15 cellular contexts compared by ENCODE assay signal in genomic region chr2:190859347-190860297, GRCh38. TPM values are rescaled to one million over a fixed set of nuclear protein-coding genes. Genes with fewer than 3 reads are reported as not detected.
DNase-seq lines count a peak whose midpoint lies in the region; ATAC-seq and TF ChIP-seq lines count a peak whose summit lies in the region.
"Had no signal": no experiment of that assay in that cellular context is flagged by ENCODE, and none has a peak within 500 bp of the region (broad histone marks: within the 10 kb centered on the region; RNA-seq: fewer than 3 reads in every experiment).

No MANE protein-coding gene starts in this region.

- POLR2A ChIA-PET in T-cell (lab: Charles Lee): interaction anchor here (0.7 to 0.8 kb wide), 3 partner anchors 17 to 1086 kb away, joined by 3 to 6 read pairs (median 4); no protein-coding TSS in a partner anchor

- TF ChIP-seq CTCF in epithelial cell of proximal tubule (conservative IDR thresholded peaks at IDR 0.05; ENCODE audit: low read depth, low read length) (no peak), parathyroid adenoma (IDR thresholded peaks at IDR 0.05) (no peak)

- CTCF ChIA-PET in T-cell (lab: Charles Lee): interaction anchor here (0.5 to 1.2 kb wide), 3 partner anchors 8 to 849 kb away, joined by 3 to 8 read pairs (median 5); no protein-coding TSS in a partner anchor
- CTCF ChIA-PET in activated naive CD4-positive, alpha-beta T cell treated with anti-CD3 and anti-CD28 coated beads, Interleukin-2, amount 10 ng/mL, durations not matched to agents 7 days and 5 days (lab: Charles Lee): interaction anchor here (1.3 to 1.4 kb wide), 2 partner anchors 9 to 58 kb away, joined by 3 to 11 read pairs; no protein-coding TSS in a partner anchor

- no peak overlapping the region for H3K4me3 Mint-ChIP-seq in T-cell
- no peak overlapping the region for H3K4me3 Mint-ChIP-seq in activated naive CD4-positive, alpha-beta T cell treated with anti-CD3 and anti-CD28 coated beads, Interleukin-2, amount 10 ng/mL, durations not matched to agents 7 days and 5 days
- H3K4me3 Mint-ChIP-seq: T-helper 2 cell treated with Interferon-gamma antibody and Interleukin-4, amounts not matched to agents 5 μg/mL and 100 μg/mL, for 36 hours had no signal

- no peak overlapping the region for H3K4me2 ChIP-seq in parathyroid adenoma (ENCODE audit: low read length)

- H3K27ac Mint-ChIP-seq in T-cell: no peak overlapping the region
- no peak overlapping the region for H3K27ac Mint-ChIP-seq in activated naive CD4-positive, alpha-beta T cell treated with anti-CD3 and anti-CD28 coated beads, Interleukin-2, amount 10 ng/mL, durations not matched to agents 7 days and 5 days
- H3K27ac Mint-ChIP-seq: T-helper 2 cell treated with Interferon-gamma antibody and Interleukin-4, amounts not matched to agents 5 μg/mL and 100 μg/mL, for 36 hours had no signal

- no peaks in the 10 kb centered on the region for H3K27me3 ChIP-seq in parathyroid adenoma (ENCODE audit: control insufficient read depth, insufficient read depth, low read length)

- no peaks in the 10 kb centered on the region for H3K36me3 ChIP-seq in parathyroid adenoma (ENCODE audit: control insufficient read depth, insufficient read depth, low read length)

- H3K27ac ChIP-seq in parathyroid adenoma: no peak overlapping the region

- H3K4me1 ChIP-seq in parathyroid adenoma: no peaks in the 10 kb centered on the region

- H3K36me3 Mint-ChIP-seq in T-cell: peaks cover 23% of the 10 kb centered on the region
- H3K36me3 Mint-ChIP-seq in activated naive CD4-positive, alpha-beta T cell treated with anti-CD3 and anti-CD28 coated beads, Interleukin-2, amount 10 ng/mL, durations not matched to agents 7 days and 5 days: peaks cover 8% of the 10 kb centered on the region

- no peaks in the 10 kb centered on the region for H3K9me3 ChIP-seq in parathyroid adenoma (ENCODE audit: control insufficient read depth, low read length)

- no peaks in the 10 kb centered on the region for H3K27me3 Mint-ChIP-seq in T-cell
- H3K27me3 Mint-ChIP-seq in activated naive CD4-positive, alpha-beta T cell treated with anti-CD3 and anti-CD28 coated beads, Interleukin-2, amount 10 ng/mL, durations not matched to agents 7 days and 5 days: no peaks in the 10 kb centered on the region

- H3K4me3 ChIP-seq in epithelial cell of proximal tubule (ENCODE audit: low read depth, low read length) (peak overlapping the region; percentile 11), parathyroid adenoma (ENCODE audit: low read depth, low read length) (no peak overlapping the region)

- peak overlapping the region; percentile 60 for H2AFZ ChIP-seq in parathyroid adenoma

- H3K79me2 ChIP-seq in parathyroid adenoma: no peaks in the 10 kb centered on the region

- DNase-seq in ELF-1 (ENCODE audit: low read depth, low spot score): peak; percentile 47
- DNase-seq in RPMI7951 (ENCODE audit: low read depth): peak; percentile 76
- no peak for DNase-seq in epithelial cell of proximal tubule (ENCODE audit: low read depth)
- no peak for DNase-seq in T-cell
- no peak for DNase-seq in NCI-H446 treated with DMSO at 0.1 percent for 48 hours (lab: John Stamatoyannopoulos, UW)
- no peak for DNase-seq in KG1 (lab: John Stamatoyannopoulos, UW)
- DNase-seq in activated naive CD4-positive, alpha-beta T cell treated with anti-CD3 and anti-CD28 coated beads, Interleukin-2, amount 10 ng/mL, durations not matched to agents 7 days and 5 days: no peak
- DNase-seq: activated T-cell treated with anti-CD3 and anti-CD28 coated beads for 4 hours; caudate nucleus; DMS 273 treated with DMSO at 0.1 percent for 48 hours; midbrain; NCI-H774; stimulated activated CD4-positive, alpha-beta T cell treated with anti-CD3 and anti-CD28 coated beads, Interleukin-12 subunit alpha, Interleukin-12 subunit beta, amount 100 ng/mL, for 4 hours had no signal

- no peak for ATAC-seq in T-cell (replicated peaks in 1 of 4)

- peaks cover 23 to 24% (median 24%) of the 10 kb centered on the region in 3 donors for H3K4me1 Mint-ChIP-seq in T-cell
- H3K4me1 Mint-ChIP-seq in activated naive CD4-positive, alpha-beta T cell treated with anti-CD3 and anti-CD28 coated beads, Interleukin-2, amount 10 ng/mL, durations not matched to agents 7 days and 5 days: peaks cover 17% of the 10 kb centered on the region

- no peak overlapping the region for H3K9ac ChIP-seq in parathyroid adenoma

- no peaks in the 10 kb centered on the region for H3K9me3 Mint-ChIP-seq in T-cell
- peaks cover 13% of the 10 kb centered on the region for H3K9me3 Mint-ChIP-seq in activated naive CD4-positive, alpha-beta T cell treated with anti-CD3 and anti-CD28 coated beads, Interleukin-2, amount 10 ng/mL, durations not matched to agents 7 days and 5 days

RNA-seq across cellular contexts. Expression of gene GLS, which starts 21.0 kb away (rescaled TPM):
- total RNA-seq in RPMI7951 (2014; rRNA removed; shearing (Covaris generic)): 108 and 128 TPM in 2 replicates
- total RNA-seq in epithelial cell of proximal tubule (123 and 246 TPM in 2 replicates), T-cell (100 to 1,000 TPM; 192 to 233 (median 209) TPM)

Comparison
In these comparisons a context has a peak if more than half of its experiments do, and no peak if none do; other contexts are left out.
1. DNase-seq: peak in ELF-1 (single experiment) and RPMI7951 (single experiment); none in epithelial cell of proximal tubule (single experiment), T-cell (0 of 34), NCI-H446 treated with DMSO at 0.1 percent for 48 hours (single experiment), KG1 (single experiment) and activated naive CD4-positive, alpha-beta T cell treated with anti-CD3 and anti-CD28 coated beads, Interleukin-2, amount 10 ng/mL, durations not matched to agents 7 days and 5 days (single experiment).